Comparison of ENCODE assay signal across 10 cellular contexts in genomic region chr3:30970183-30970582, GRCh38.
DNase-seq lines count a peak whose midpoint lies in the region; ATAC-seq and TF ChIP-seq lines count a peak whose summit lies in the region.
"Had no signal": no experiment of that assay in that cellular context is flagged by ENCODE, and none has a peak within 500 bp of the region (broad histone marks: within the 10 kb centered on the region; RNA-seq: fewer than 3 reads in every experiment).

No MANE protein-coding gene starts in this region.

- H3K27me3 ChIP-seq in body of pancreas (no peaks in the 10 kb centered on the region), neural progenitor cell (no peaks in the 10 kb centered on the region), heart left ventricle (peaks cover 0 to 5% (median 0%) of the 10 kb centered on the region in 9 donors)

- peak; percentile 20; the same call in 1 of the 2 replicates for TF ChIP-seq RAD21 in Ishikawa (IDR thresholded peaks at IDR 0.05; ENCODE audit: low read depth)

- 42 to 45% methylated on average over 2 of the region's 2 CpGs for WGBS in body of pancreas, 2 donors
- WGBS in heart left ventricle, 4 donors = 73 to 84% (median 75%) methylated on average over 2 of the region's 2 CpGs

- H3K27ac Mint-ChIP-seq in neural progenitor cell = no peak overlapping the region

- H3K4me2 ChIP-seq in neural progenitor cell = no peak overlapping the region

- H3K27ac ChIP-seq in body of pancreas (no peak overlapping the region), neural progenitor cell (no peak overlapping the region), heart left ventricle (no peak overlapping the region)
- H3K27ac ChIP-seq: prostate gland had no signal

- H3K4me3 Mint-ChIP-seq in neural progenitor cell = no peak overlapping the region

- no peaks in the 10 kb centered on the region for H3K9me3 Mint-ChIP-seq in neural progenitor cell

- H3K4me1 Mint-ChIP-seq in neural progenitor cell = no peaks in the 10 kb centered on the region

- no peaks in the 10 kb centered on the region for H3K36me3 Mint-ChIP-seq in neural progenitor cell

- TF ChIP-seq POLR2A in body of pancreas (IDR thresholded peaks at IDR 0.05) (no peak), heart left ventricle (IDR thresholded peaks at IDR 0.05) (no peak)

- no peaks in the 10 kb centered on the region for H3K79me2 ChIP-seq in neural progenitor cell (ENCODE audit: low read depth)

- no peak for ATAC-seq in body of pancreas
- ATAC-seq in heart left ventricle = no peak

- H3F3A ChIP-seq in neural progenitor cell (ENCODE audit: low read depth) = no peaks in the 10 kb centered on the region

- no peaks in the 10 kb centered on the region for H3K9me3 ChIP-seq in body of pancreas
- H3K9me3 ChIP-seq in neural progenitor cell (ENCODE audit: low read depth) = no peaks in the 10 kb centered on the region
- H3K9me3 ChIP-seq in heart left ventricle = no peaks in the 10 kb centered on the region
- H3K9me3 ChIP-seq: prostate gland had no signal

- no peak overlapping the region for H2AFZ ChIP-seq in neural progenitor cell (replicated peaks)

- H4K20me1 ChIP-seq in neural progenitor cell (ENCODE audit: low read depth) = no peaks in the 10 kb centered on the region

- H3K4me3 ChIP-seq in body of pancreas (no peak overlapping the region), neural progenitor cell (no peak overlapping the region), heart left ventricle (no peak overlapping the region)
- H3K4me3 ChIP-seq: prostate gland had no signal

- H3K9ac ChIP-seq in neural progenitor cell = no peak overlapping the region

- peak; percentile 4 for DNase-seq in DMS53 (lab: John Stamatoyannopoulos, UW)
- DNase-seq in DMS53 treated with DMSO at 0.1 percent for 48 hours (lab: John Stamatoyannopoulos, UW; ENCODE audit: unreplicated experiment) = no peak
- DNase-seq in body of pancreas = peak in 1 of 4 donors; percentile 10
- no peak for DNase-seq in neural progenitor cell (ENCODE audit: low spot score)
- no peak for DNase-seq in activated CD8-positive, alpha-beta memory T cell treated with anti-CD3 and anti-CD28 coated beads, Interleukin-2, amount 50 U/mL, for 48 hours
- no peak for DNase-seq in heart left ventricle
- no peak for DNase-seq in nucleus accumbens (lab: John Stamatoyannopoulos, UW)
- DNase-seq: cerebellar nuclear complex had no signal

- H3K36me3 ChIP-seq in body of pancreas (replicated peaks in 1 of 2; ENCODE audit: insufficient read depth in 1 of 2, low read depth in 2 of 2) (no peaks in the 10 kb centered on the region), neural progenitor cell (no peaks in the 10 kb centered on the region), heart left ventricle (no peaks in the 10 kb centered on the region)
- H3K36me3 ChIP-seq: prostate gland had no signal

- H3K27me3 Mint-ChIP-seq in neural progenitor cell (ENCODE audit: insufficient read depth, low read depth) = no peaks in the 10 kb centered on the region

- peak in 4 of 7 experiments; percentile 11 to 14 (median 12) for TF ChIP-seq CTCF in body of pancreas (IDR thresholded peaks at IDR 0.05)
- TF ChIP-seq CTCF in neural progenitor cell (IDR thresholded peaks at IDR 0.05) = peak; percentile 29
- peak in 2 of 12 donors; percentile 16 to 20 for TF ChIP-seq CTCF in heart left ventricle (IDR thresholded peaks at IDR 0.05)

- no peaks in the 10 kb centered on the region for H3K4me1 ChIP-seq in body of pancreas
- H3K4me1 ChIP-seq in neural progenitor cell = no peaks in the 10 kb centered on the region
- H3K4me1 ChIP-seq in heart left ventricle = no peaks in the 10 kb centered on the region
- H3K4me1 ChIP-seq: prostate gland had no signal

- intact Hi-C loops in body of pancreas (cut with DNase I) = no loop called here
- intact Hi-C loops in heart left ventricle (cut with DNase I) = no loop called here

- TF ChIP-seq EP300 in Ishikawa (IDR thresholded peaks at IDR 0.05; ENCODE audit: borderline replicate concordance) = no peak

TF ChIP-seq in Ishikawa, 13 proteins besides CTCF, POLR2A, EP300 and RAD21:
- TF ChIP-seq YY1 (IDR thresholded peaks at IDR 0.05; ENCODE audit: low read depth) (no peak), ZBTB7A (IDR thresholded peaks at IDR 0.05; ENCODE audit: low read depth) (no peak), MAX (IDR thresholded peaks at IDR 0.05) (no peak), EGR1 (IDR thresholded peaks at IDR 0.05) (no peak), TAF1 (IDR thresholded peaks at IDR 0.05; ENCODE audit: low read depth) (no peak), CEBPB (IDR thresholded peaks at IDR 0.05) (no peak), USF1 (IDR thresholded peaks at IDR 0.05) (no peak), NFIC (IDR thresholded peaks at IDR 0.05) (no peak), TEAD4 (IDR thresholded peaks at IDR 0.05) (no peak), FOXM1 (IDR thresholded peaks at IDR 0.05; ENCODE audit: borderline replicate concordance, low read depth) (no peak), CREB1 (IDR thresholded peaks at IDR 0.05; ENCODE audit: low read depth) (no peak), REST (IDR thresholded peaks at IDR 0.05; ENCODE audit: low read depth) (no peak), TCF12 (IDR thresholded peaks at IDR 0.05; ENCODE audit: low read depth) (no peak)
TF ChIP-seq in Ishikawa: peak in this region for 0.
